14 cellular contexts compared by ENCODE assay signal in genomic region chr15:57367556-57367955, GRCh38. TPM values are rescaled to one million over a fixed set of nuclear protein-coding genes. Genes with fewer than 3 reads are reported as not detected.
A peak's percentile ranks its signal among the peaks of the same experiment; 100 is the strongest.
DNase-seq lines count a peak whose midpoint lies in the region; ATAC-seq and TF ChIP-seq lines count a peak whose summit lies in the region.
"Had no signal": no experiment of that assay in that cellular context is flagged by ENCODE, and none has a peak within 500 bp of the region (broad histone marks: within the 10 kb centered on the region; RNA-seq: fewer than 3 reads in every experiment).

No MANE protein-coding gene starts in this region.

- H3K9me3 ChIP-seq in stomach smooth muscle (ENCODE audit: control insufficient read depth in 2 of 2, low read length in 2 of 2), result no peaks in the 10 kb centered on the region

- ATAC-seq in HG02840 (IDR thresholded peaks at IDR 0.05; ENCODE audit: low FRiP score, unreplicated experiment), result no peak
- ATAC-seq: GM12878, HCT116 had no signal

- H3K9ac ChIP-seq in stomach smooth muscle (ENCODE audit: low read length in 2 of 2), result no peak overlapping the region
- H3K9ac ChIP-seq: GM23248 had no signal

- peaks cover 8% of the 10 kb centered on the region for H3K4me1 Mint-ChIP-seq in glutamatergic neuron (ENCODE audit: low read depth, unreplicated experiment)

- H3K4me3 ChIP-seq in stomach smooth muscle (ENCODE audit: low read length in 2 of 2), result no peak overlapping the region
- H3K4me3 ChIP-seq: GM12878, GM23248 had no signal

- DNase-seq in NCI-H1694 treated with DMSO at 0.1 percent for 48 hours (lab: John Stamatoyannopoulos, UW) (peak; percentile 19), astrocyte of the hippocampus (ENCODE audit: low read depth, low spot score) (peak; percentile 59), kidney tubule cell (ENCODE audit: low spot score) (peak; percentile 45), glutamatergic neuron (no peak), NCI-H2227 (lab: John Stamatoyannopoulos, UW; ENCODE audit: unreplicated experiment) (no peak)
- DNase-seq: Calu3; CD4-positive, alpha-beta T cell; DMS 273 treated with DMSO at 0.1 percent for 48 hours; GM23248 had no signal

- H3K4me1 ChIP-seq in stomach smooth muscle (ENCODE audit: control insufficient read depth, insufficient read depth, low read length), result peaks cover 4% of the 10 kb centered on the region

- H3K27me3 Mint-ChIP-seq in glutamatergic neuron (ENCODE audit: unreplicated experiment), result peaks cover 4% of the 10 kb centered on the region
- H3K27me3 Mint-ChIP-seq: B cell had no signal

- H3K27ac ChIP-seq in stomach smooth muscle (ENCODE audit: low read length), result peak overlapping the region; percentile 24
- H3K27ac ChIP-seq: GM23248 had no signal

- no peak overlapping the region for H3K27ac Mint-ChIP-seq in glutamatergic neuron (ENCODE audit: unreplicated experiment)
- H3K27ac Mint-ChIP-seq: B cell; CD4-positive, alpha-beta T cell had no signal

- H3K9me3 Mint-ChIP-seq in glutamatergic neuron (ENCODE audit: unreplicated experiment), result no peaks in the 10 kb centered on the region
- H3K9me3 Mint-ChIP-seq: CD4-positive, alpha-beta T cell had no signal

- no peaks in the 10 kb centered on the region for H3K27me3 ChIP-seq in stomach smooth muscle (ENCODE audit: control insufficient read depth in 1 of 2, insufficient read depth in 2 of 2, low read length in 2 of 2)

- no peaks in the 10 kb centered on the region for H3K36me3 Mint-ChIP-seq in glutamatergic neuron (ENCODE audit: unreplicated experiment)

- H3K36me3 ChIP-seq in stomach smooth muscle (ENCODE audit: control insufficient read depth in 2 of 2, insufficient read depth in 2 of 2, low read length in 2 of 2), result no peaks in the 10 kb centered on the region

- no peak overlapping the region for H3K4me3 Mint-ChIP-seq in glutamatergic neuron (ENCODE audit: unreplicated experiment)
- H3K4me3 Mint-ChIP-seq: B cell; CD4-positive, alpha-beta T cell had no signal

- no peak for TF ChIP-seq CTCF in glutamatergic neuron (IDR thresholded peaks at IDR 0.05; ENCODE audit: partially characterized antibody, unreplicated experiment)

RNA-seq across cellular contexts. Expression of gene CGNL1, which starts 8.7 kb away (rescaled TPM):
- total RNA-seq in glutamatergic neuron (ENCODE audit: unreplicated experiment), result 5.4 TPM
- total RNA-seq: CD4-positive, alpha-beta T cell had no signal

Comparison
In these comparisons a context has a peak if more than half of its experiments do, and no peak if none do; other contexts are left out.
1. DNase-seq: peak in NCI-H1694 treated with DMSO at 0.1 percent for 48 hours (single experiment), astrocyte of the hippocampus (single experiment) and kidney tubule cell (single experiment); none in glutamatergic neuron (single experiment) and NCI-H2227 (single experiment).